In the genomic region with DNA sequence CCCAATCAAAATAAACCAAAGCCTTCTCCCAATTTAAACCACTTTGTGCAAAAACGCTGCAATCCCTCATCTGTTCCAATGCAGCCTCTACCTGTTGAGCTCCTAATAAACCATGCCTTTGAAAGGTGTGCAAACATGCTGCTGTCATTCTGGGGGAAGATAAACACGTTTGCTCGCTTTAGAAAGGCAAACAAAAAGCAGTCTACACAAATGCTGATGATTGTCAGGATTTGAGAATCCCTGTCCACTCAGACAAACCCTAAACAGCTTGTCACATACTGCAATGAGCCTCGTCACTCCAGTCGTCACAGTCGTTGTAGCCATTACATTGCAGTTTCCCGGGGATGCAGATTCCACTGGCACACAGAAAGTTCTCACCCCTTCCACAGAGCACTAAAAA, we compare ENCODE assay signal across 14 cellular contexts.
A peak's percentile ranks its signal among the peaks of the same experiment; 100 is the strongest.
DNase-seq lines count a peak whose midpoint lies in the region; ATAC-seq lines count a peak whose summit lies in the region.
"Had no signal": no experiment of that assay in that cellular context is flagged by ENCODE, and none has a peak within 500 bp of the region (broad histone marks: within the 10 kb centered on the region; RNA-seq: fewer than 3 reads in every experiment).

No MANE protein-coding gene starts in this region.

- H3K4me3 ChIP-seq in HAP-1 = no peak overlapping the region
- no peak overlapping the region for H3K4me3 ChIP-seq in SJCRH30

- no peak overlapping the region for H3K4me3 Mint-ChIP-seq in T-cell
- H3K4me3 Mint-ChIP-seq: CD8-positive, alpha-beta T cell; H9 had no signal

- CTCF ChIA-PET in T-cell (lab: Charles Lee) = no interaction called here

- in situ Hi-C loops in HAP-1 (cut with MboI; ENCODE audit: low sequenced_read_pairs) = loop anchor here (25.0 kb wide), 1 partner anchor 395 kb away; no protein-coding TSS in a partner anchor

- peaks cover 11 to 15% of the 10 kb centered on the region in 2 donors for H3K27me3 Mint-ChIP-seq in T-cell

- no peak for ATAC-seq in T-cell (replicated peaks in 1 of 4)
- ATAC-seq: CD8-positive, alpha-beta T cell; PC-3 had no signal

- H3K4me1 ChIP-seq in HAP-1 = no peaks in the 10 kb centered on the region
- H3K4me1 ChIP-seq in SJCRH30 = no peaks in the 10 kb centered on the region

- peak; percentile 80 for DNase-seq in DMS153 (lab: John Stamatoyannopoulos, UW)
- peak; percentile 11 for DNase-seq in HuH-7 (ENCODE audit: low spot score)
- peak; percentile 66 for DNase-seq in NCI-H2029 (lab: John Stamatoyannopoulos, UW)
- DNase-seq in SHP77 (lab: John Stamatoyannopoulos, UW) = peak; percentile 50 to 58
- no peak for DNase-seq in HAP-1 (ENCODE audit: low spot score in 2 of 2)
- DNase-seq in T-cell = no peak
- no peak for DNase-seq in SJCRH30
- DNase-seq: CD8-positive, alpha-beta T cell; DMS 273 treated with DMSO at 0.1 percent for 48 hours; H9; NCI-H2107; NCI-H524; PC-3; T-helper 2 cell had no signal

- no peaks in the 10 kb centered on the region for H3K4me1 Mint-ChIP-seq in T-cell
- H3K4me1 Mint-ChIP-seq: H9 had no signal

- H3K36me3 Mint-ChIP-seq in T-cell = no peaks in the 10 kb centered on the region
- H3K36me3 Mint-ChIP-seq: CD8-positive, alpha-beta T cell had no signal

- POLR2A ChIA-PET in T-cell (lab: Charles Lee) = no interaction called here

- no peak overlapping the region for H3K27ac ChIP-seq in SJCRH30

- H3K36me3 ChIP-seq in HAP-1 (replicated peaks) = no peaks in the 10 kb centered on the region
- 0 out of 2 replicates have a peak, but pooled peaks cover 2% of the 10 kb centered on the region for H3K36me3 ChIP-seq in SJCRH30

- peaks cover 10% of the 10 kb centered on the region; the same call in 1 of the 2 replicates for H3K27me3 ChIP-seq in HAP-1 (ENCODE audit: low read depth)
- H3K27me3 ChIP-seq in SJCRH30 = no peaks in the 10 kb centered on the region

- no peaks in the 10 kb centered on the region for H3K9me3 Mint-ChIP-seq in T-cell
- H3K9me3 Mint-ChIP-seq: CD8-positive, alpha-beta T cell; H9 had no signal

- H3K9me3 ChIP-seq in HAP-1 (no peaks in the 10 kb centered on the region), SJCRH30 (replicated peaks) (no peaks in the 10 kb centered on the region)

- H3K27ac Mint-ChIP-seq in T-cell = no peak overlapping the region
- H3K27ac Mint-ChIP-seq: CD8-positive, alpha-beta T cell; H9 had no signal

Comparison
In these comparisons a context has a peak if more than half of its experiments do, and no peak if none do; other contexts are left out.
1. DNase-seq: peak in DMS153 (single experiment), HuH-7 (single experiment), NCI-H2029 (single experiment) and SHP77 (2 of 2); none in HAP-1 (0 of 2), T-cell (0 of 34) and SJCRH30 (0 of 2).